13 cellular contexts compared by ENCODE assay signal in the genomic region with DNA sequence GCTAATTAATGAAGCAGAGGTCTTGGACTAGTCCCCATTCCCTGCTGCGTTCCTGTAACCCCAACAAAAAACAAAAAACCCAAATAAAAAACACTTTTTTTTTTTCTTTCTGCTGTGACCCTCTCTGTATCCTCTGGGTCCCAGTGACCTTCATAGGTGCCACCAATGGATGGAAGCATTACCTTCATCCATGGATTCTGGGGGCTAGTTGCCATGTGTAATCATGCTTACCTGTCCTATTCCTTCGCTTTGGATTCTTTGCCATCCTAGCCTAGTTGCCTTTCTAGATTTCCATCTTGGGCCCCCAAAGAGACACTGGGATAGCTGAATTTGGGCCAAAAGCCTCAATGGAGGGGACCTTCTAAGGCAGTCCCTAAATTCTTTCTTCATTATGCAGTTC.
A peak's percentile ranks its signal among the peaks of the same experiment; 100 is the strongest.
DNase-seq lines count a peak whose midpoint lies in the region; ATAC-seq and TF ChIP-seq lines count a peak whose summit lies in the region.
"Had no signal": no experiment of that assay in that cellular context is flagged by ENCODE, and none has a peak within 500 bp of the region (broad histone marks: within the 10 kb centered on the region; RNA-seq: fewer than 3 reads in every experiment).

No MANE protein-coding gene starts in this region.

- H3K36me3 ChIP-seq in brain microvascular endothelial cell (replicated peaks): no peaks in the 10 kb centered on the region

- WGBS in right cardiac atrium: 61% methylated on average over 2 of the region's 2 CpGs

- TF ChIP-seq CTCF in brain microvascular endothelial cell (IDR thresholded peaks at IDR 0.05; ENCODE audit: low read depth, low read length, missing control alignments): no peak

- H3K27me3 ChIP-seq in brain microvascular endothelial cell (replicated peaks) (no peaks in the 10 kb centered on the region), right cardiac atrium (ENCODE audit: control insufficient read depth, insufficient read depth) (no peaks in the 10 kb centered on the region)

- H3K4me3 ChIP-seq in brain microvascular endothelial cell (ENCODE audit: low read depth, low read length) (no peak overlapping the region), right cardiac atrium (ENCODE audit: low read length) (no peak overlapping the region)
- H3K4me3 ChIP-seq: psoas muscle had no signal

- in situ Hi-C loops in brain microvascular endothelial cell (cut with HindIII; ENCODE audit: low pct_ligation_motif_present, low sequenced_read_pairs): no loop called here

- DNase-seq in NCI-H2029 (lab: John Stamatoyannopoulos, UW): peak; percentile 0
- DNase-seq in NCI-H2029 treated with DMSO at 0.1 percent for 48 hours (lab: John Stamatoyannopoulos, UW): no peak
- peak; percentile 5 for DNase-seq in M059J (ENCODE audit: low read depth)
- peak; percentile 19 for DNase-seq in astrocyte of the hippocampus (ENCODE audit: low read depth, low spot score)
- peak; percentile 4 for DNase-seq in left kidney (ENCODE audit: low read depth, low spot score)
- no peak for DNase-seq in stimulated activated CD4-positive, alpha-beta T cell treated with anti-CD3 and anti-CD28 coated beads, Interleukin-1b, Interleukin-23, amount 100 ng/mL, for 48 hours
- DNase-seq in brain microvascular endothelial cell: no peak
- no peak for DNase-seq in right cardiac atrium
- DNase-seq: activated CD4-positive, alpha-beta T cell treated with anti-CD3 and anti-CD28 coated beads for 36 hours; activated T-cell treated with anti-CD3 and anti-CD28 coated beads, Interleukin-2, amount 50 U/mL, for 24 hours; Caco-2; NCI-H446; psoas muscle had no signal

- H3K27ac ChIP-seq in brain microvascular endothelial cell (no peak overlapping the region), right cardiac atrium (ENCODE audit: low read length) (no peak overlapping the region)
- H3K27ac ChIP-seq: psoas muscle had no signal

- intact Hi-C loops in right cardiac atrium (cut with DNase I): no loop called here

- peaks cover 4% of the 10 kb centered on the region for H3K9me3 ChIP-seq in right cardiac atrium (ENCODE audit: control insufficient read depth, low read length)

- no peaks in the 10 kb centered on the region for H3K4me1 ChIP-seq in right cardiac atrium (ENCODE audit: control insufficient read depth, insufficient read depth, low read length)
- H3K4me1 ChIP-seq: Caco-2, psoas muscle had no signal

- ATAC-seq in right cardiac atrium: no peak
- ATAC-seq: activated CD4-positive, alpha-beta T cell treated with anti-CD3 and anti-CD28 coated beads for 36 hours; psoas muscle had no signal

Comparison
In these comparisons a context has a peak if more than half of its experiments do, and no peak if none do; other contexts are left out.
1. DNase-seq: peak in NCI-H2029 (single experiment), M059J (single experiment), astrocyte of the hippocampus (single experiment) and left kidney (single experiment); none in NCI-H2029 treated with DMSO at 0.1 percent for 48 hours (single experiment), stimulated activated CD4-positive, alpha-beta T cell treated with anti-CD3 and anti-CD28 coated beads, Interleukin-1b, Interleukin-23, amount 100 ng/mL, for 48 hours (single experiment), brain microvascular endothelial cell (single experiment) and right cardiac atrium (0 of 3).